ENCODE assay signal across 30 cellular contexts in genomic region chr9:91921371-91921770, GRCh38. TPM values are rescaled to one million over a fixed set of nuclear protein-coding genes. Genes with fewer than 3 reads are reported as not detected.
"Had no signal": no experiment of that assay in that cellular context is flagged by ENCODE, and none has a peak within 500 bp of the region (broad histone marks: within the 10 kb centered on the region; RNA-seq: fewer than 3 reads in every experiment).

No MANE protein-coding gene starts in this region.

- H3K4me1 Mint-ChIP-seq: activated naive CD8-positive, alpha-beta T cell treated with anti-CD3 and anti-CD28 coated beads, Interleukin-2, amount 50 U/mL, for 24 hours had no signal

- H3K4me1 ChIP-seq: ascending aorta, Peyer's patch, SJCRH30 had no signal

- H3K27ac ChIP-seq: ascending aorta, body of pancreas, Peyer's patch, RWPE1, SJCRH30, WERI-Rb-1 had no signal

- H3K9me3 Mint-ChIP-seq: activated CD8-positive, alpha-beta T cell treated with anti-CD3 and anti-CD28 coated beads for 36 hours; activated naive CD4-positive, alpha-beta T cell treated with anti-CD3 and anti-CD28 coated beads, Interleukin-2, amount 50 U/mL, for 72 hours; activated naive CD8-positive, alpha-beta T cell treated with anti-CD3 and anti-CD28 coated beads, Interleukin-2, amount 50 U/mL, for 24 hours had no signal

- H3K27me3 ChIP-seq: ascending aorta, body of pancreas, MG63, Peyer's patch had no signal

- H3K9me3 ChIP-seq: ascending aorta, body of pancreas, MG63, Peyer's patch, SJCRH30, SK-N-SH had no signal

- H3K27ac Mint-ChIP-seq: activated CD8-positive, alpha-beta T cell treated with anti-CD3 and anti-CD28 coated beads for 36 hours; activated naive CD4-positive, alpha-beta T cell treated with anti-CD3 and anti-CD28 coated beads, Interleukin-2, amount 50 U/mL, for 72 hours; activated naive CD8-positive, alpha-beta T cell treated with anti-CD3 and anti-CD28 coated beads, Interleukin-2, amount 50 U/mL, for 24 hours had no signal

- H3K36me3 Mint-ChIP-seq: activated naive CD4-positive, alpha-beta T cell treated with anti-CD3 and anti-CD28 coated beads, Interleukin-2, amount 50 U/mL, for 72 hours had no signal

- DNase-seq: activated CD4-positive, alpha-beta T cell treated with anti-CD3 and anti-CD28 coated beads for 4 hours; activated CD8-positive, alpha-beta memory T cell treated with anti-CD3 and anti-CD28 coated beads, Interleukin-2, amount 50 U/mL, for 4 hours; activated CD8-positive, alpha-beta T cell treated with anti-CD3 and anti-CD28 coated beads for 36 hours; activated effector memory CD4-positive, alpha-beta T cell treated with anti-CD3 and anti-CD28 coated beads, Interleukin-2, amount 50 U/mL, for 16 hours; activated naive CD4-positive, alpha-beta T cell treated with Interleukin-2 at 50 U/mL for 16 hours; activated naive CD8-positive, alpha-beta T cell treated with anti-CD3 and anti-CD28 coated beads, Interleukin-2, amount 50 U/mL, for 24 hours; activated T-cell treated with anti-CD3 and anti-CD28 coated beads, Interleukin-2, amount 50 U/mL, for 1 hour; amniotic stem cell; body of pancreas; central memory CD4-positive, alpha-beta T cell; MG63; MV-4-11; NCI-H1092 treated with DMSO at 0.1 percent for 48 hours; NCI-H1417 treated with DMSO at 0.1 percent for 48 hours; NCI-H1694; NCI-H2029; NCI-H2107; NCI-H2171 treated with DMSO at 0.1 percent for 48 hours; NCI-H226; NK-92 treated with Interleukin-12 subunit alpha and Interleukin-12 subunit beta, amount 100 ng/mL, for 24 hours; Peyer's patch; Right ventricle myocardium superior; SJCRH30; SK-N-SH; T-helper 1 cell; WERI-Rb-1 had no signal

- H3K36me3 ChIP-seq: ascending aorta, MG63, Peyer's patch, SJCRH30, WERI-Rb-1 had no signal

- H3K4me3 ChIP-seq: ascending aorta, body of pancreas, MG63, Peyer's patch, SJCRH30 had no signal

- ATAC-seq: activated CD4-positive, CD25-positive, alpha-beta regulatory T cell treated with anti-CD3 and anti-CD28 coated beads, Interleukin-2, amount 50 U/mL, for 24 hours; activated CD8-positive, alpha-beta T cell treated with anti-CD3 and anti-CD28 coated beads for 36 hours; activated naive CD4-positive, alpha-beta T cell treated with anti-CD3 and anti-CD28 coated beads, Interleukin-2, amount 50 U/mL, for 72 hours; activated naive CD8-positive, alpha-beta T cell treated with anti-CD3 and anti-CD28 coated beads, Interleukin-2, amount 50 U/mL, for 24 hours; body of pancreas had no signal

- H3K4me3 Mint-ChIP-seq: activated CD8-positive, alpha-beta T cell treated with anti-CD3 and anti-CD28 coated beads for 36 hours; activated naive CD8-positive, alpha-beta T cell treated with anti-CD3 and anti-CD28 coated beads, Interleukin-2, amount 50 U/mL, for 24 hours had no signal

RNA-seq across cellular contexts. Expression of gene ROR2, which starts 28.7 kb away (rescaled TPM):
- total RNA-seq: activated CD8-positive, alpha-beta T cell treated with anti-CD3 and anti-CD28 coated beads for 36 hours; activated naive CD4-positive, alpha-beta T cell treated with anti-CD3 and anti-CD28 coated beads, Interleukin-2, amount 50 U/mL, for 72 hours; SJCRH30 had no signal
